8 cellular contexts compared by ENCODE assay signal in genomic region chr10:102919992-102920736, GRCh38. TPM values are rescaled to one million over a fixed set of nuclear protein-coding genes. Genes with fewer than 3 reads are reported as not detected.
DNase-seq lines count a peak whose midpoint lies in the region; ATAC-seq and TF ChIP-seq lines count a peak whose summit lies in the region.

No MANE protein-coding gene starts in this region.

- H3K4me1 ChIP-seq in skeletal muscle satellite cell (ENCODE audit: control insufficient read depth, insufficient read depth, low read length), result peaks cover 9% of the 10 kb centered on the region

- no peak for TF ChIP-seq CTCF in foreskin fibroblast (IDR thresholded peaks at IDR 0.05; ENCODE audit: low read depth, low read length)

- DNase-seq in H7, result peak; percentile 52
- no peak for DNase-seq in T-helper 17 cell
- DNase-seq in foreskin fibroblast, result peak in 1 of 2 donors; percentile 9
- DNase-seq in activated effector memory CD4-positive, alpha-beta T cell treated with Interleukin-2 at 50 U/mL for 16 hours, result no peak
- DNase-seq in NCI-H446 (lab: John Stamatoyannopoulos, UW), result no peak
- no peak for DNase-seq in AML-193 (lab: John Stamatoyannopoulos, UW)

- no peaks in the 10 kb centered on the region for H3K36me3 Mint-ChIP-seq in T-helper 17 cell (ENCODE audit: low read depth)

- H3K36me3 ChIP-seq in H7 (replicated peaks; ENCODE audit: control insufficient read depth, insufficient read depth, low read length) (no peaks in the 10 kb centered on the region), skeletal muscle satellite cell (ENCODE audit: insufficient read depth, low read length) (no peaks in the 10 kb centered on the region)

- H3K4me2 ChIP-seq in skeletal muscle satellite cell (ENCODE audit: low read length), result peak overlapping the region; percentile 88

- ATAC-seq in T-helper 17 cell, result no peak
- no peak for ATAC-seq in GM21619 (IDR thresholded peaks at IDR 0.05; ENCODE audit: unreplicated experiment)

- no peak overlapping the region for H3K27ac Mint-ChIP-seq in T-helper 17 cell

- no peaks in the 10 kb centered on the region for H3K9me3 ChIP-seq in T-helper 17 cell (ENCODE audit: control insufficient read depth, low read length, poor library complexity, severe bottlenecking)
- no peaks in the 10 kb centered on the region for H3K9me3 ChIP-seq in skeletal muscle satellite cell (replicated peaks; ENCODE audit: low read length)

- peak overlapping the region; percentile 96 for H3K4me3 Mint-ChIP-seq in T-helper 17 cell

- peak overlapping the region; percentile 86 for H3K4me3 ChIP-seq in H7 (ENCODE audit: insufficient read depth, low read depth, low read length)
- peak overlapping the region; percentile 74 to 93 for H3K4me3 ChIP-seq in foreskin fibroblast (ENCODE audit: low read depth in 1 of 2, low read length in 2 of 2)
- H3K4me3 ChIP-seq in skeletal muscle satellite cell (ENCODE audit: low read length), result peak overlapping the region; percentile 99

- peaks cover 7% of the 10 kb centered on the region for H3K27me3 Mint-ChIP-seq in T-helper 17 cell

- H3K27me3 ChIP-seq in H7 (ENCODE audit: control insufficient read depth, insufficient read depth, low read length), result peaks cover 20% of the 10 kb centered on the region
- peaks cover under 1% of the 10 kb centered on the region for H3K27me3 ChIP-seq in skeletal muscle satellite cell (ENCODE audit: control insufficient read depth, insufficient read depth, low read length)

- H3K9ac ChIP-seq in skeletal muscle satellite cell (ENCODE audit: low read depth, low read length), result no peak overlapping the region

- peaks cover 43% of the 10 kb centered on the region for H3K4me1 Mint-ChIP-seq in T-helper 17 cell

RNA-seq across cellular contexts. Expression of gene CNNM2, which starts 2.1 kb away (rescaled TPM):
- 4.5 and 8.4 TPM in 2 replicates for total RNA-seq in H7 (2014; rRNA removed; shearing (Covaris generic))
- total RNA-seq in T-helper 17 cell, result 10 to 100 TPM in 1 of 2 donors, 1 to 10 TPM in 1; 9.2 to 12.5 TPM
- 2.6 and 4.8 TPM in 2 replicates for total RNA-seq in skeletal muscle satellite cell (2012; rRNA removed)

RNA-seq across cellular contexts. Expression of gene AS3MT, which starts 50.9 kb away (rescaled TPM):
- 10.7 and 14.5 TPM in 2 replicates for total RNA-seq in H7 (2014; rRNA removed; shearing (Covaris generic))
- 1 to 10 TPM in 1 of 2 donors, not detected in 1; 1.0 TPM for total RNA-seq in T-helper 17 cell
- total RNA-seq in skeletal muscle satellite cell (2012; rRNA removed), result 0.25 and 0.66 TPM in 2 replicates
